ENCODE assay signal across 13 cellular contexts in genomic region chr9:110030632-110031031, GRCh38.
DNase-seq lines count a peak whose midpoint lies in the region; ATAC-seq, FAIRE-seq and TF ChIP-seq lines count a peak whose summit lies in the region.
"Had no signal": no experiment of that assay in that cellular context is flagged by ENCODE, and none has a peak within 500 bp of the region (broad histone marks: within the 10 kb centered on the region; RNA-seq: fewer than 3 reads in every experiment).

No MANE protein-coding gene starts in this region.

- intact Hi-C loops in HepG2 (cut with micrococcal nuclease; ENCODE audit: unreplicated experiment), result no loop called here
- intact Hi-C loops in pancreas (cut with DNase I), result no loop called here

- no peak for TF ChIP-seq CTCF in AG10803 (conservative IDR thresholded peaks at IDR 0.05; ENCODE audit: low read length)
- TF ChIP-seq CTCF in cardiac fibroblast (IDR thresholded peaks at IDR 0.05; ENCODE audit: low read depth, low read length), result no peak
- no peak for TF ChIP-seq CTCF in HepG2 (CRISPR knock-in tag; IDR thresholded peaks at IDR 0.05)
- no peak for TF ChIP-seq CTCF in pancreas (IDR thresholded peaks at IDR 0.05)

- H3K4me3 ChIP-seq in AG10803 (ENCODE audit: low read length) (no peak overlapping the region), cardiac fibroblast (replicated peaks in 1 of 2; ENCODE audit: low read depth in 2 of 2, low read length in 2 of 2) (no peak overlapping the region), HepG2 (replicated peaks in 1 of 3; ENCODE audit: insufficient read depth in 1 of 3, low read depth in 2 of 3, low read length in 3 of 3) (no peak overlapping the region), pancreas (no peak overlapping the region)
- H3K4me3 ChIP-seq: cardiac muscle cell, vagina had no signal

- BruUV-seq in HepG2 (replicated peaks; lab: Mats Ljungman, UMichigan), result no TSS peak

- FAIRE-seq in HepG2 (lab: Jason Lieb, UNC) (no peak), pancreas (lab: Jason Lieb, UNC) (no peak)

- DNase-seq in AG10803 (ENCODE audit: low read depth), result peak; percentile 67
- peak; percentile 76 for DNase-seq in LHCN-M2 (ENCODE audit: low read depth)
- DNase-seq in cardiac fibroblast (ENCODE audit: low read depth in 2 of 2), result peak; percentile 57 to 91
- no peak for DNase-seq in HepG2 (ENCODE audit: low spot score)
- no peak for DNase-seq in T-helper 1 cell
- DNase-seq in pancreas, result no peak
- DNase-seq: activated effector memory CD4-positive, alpha-beta T cell treated with anti-CD3 and anti-CD28 coated beads, Interleukin-2, amount 50 U/mL, for 16 hours; DND-41 had no signal

- H3K79me2 ChIP-seq in HepG2 (ENCODE audit: insufficient read depth, low read length), result no peaks in the 10 kb centered on the region
- H3K79me2 ChIP-seq: parathyroid adenoma had no signal

- no peak for TF ChIP-seq RAD21 in HepG2 (CRISPR knock-in tag; IDR thresholded peaks at IDR 0.05)

- peaks cover 47% of the 10 kb centered on the region for H3K4me1 ChIP-seq in HepG2 (ENCODE audit: insufficient read depth, low read length)
- H3K4me1 ChIP-seq in pancreas, result no peaks in the 10 kb centered on the region
- H3K4me1 ChIP-seq: parathyroid adenoma, vagina had no signal

- no peak overlapping the region for H3K4me2 ChIP-seq in HepG2 (ENCODE audit: low read depth, low read length)

- H3K9ac ChIP-seq in HepG2 (ENCODE audit: insufficient read depth, low read depth, low read length), result no peak overlapping the region
- H3K9ac ChIP-seq: parathyroid adenoma had no signal

- POLR2A ChIA-PET in HepG2 (lab: Yijun Ruan, JAX), result no interaction called here

- ATAC-seq in HepG2 (no peak), GM18907 (IDR thresholded peaks at IDR 0.05; ENCODE audit: unreplicated experiment) (no peak), pancreas (no peak), HG02763 (IDR thresholded peaks at IDR 0.05; ENCODE audit: unreplicated experiment) (no peak)

- no peaks in the 10 kb centered on the region for H3K9me3 ChIP-seq in HepG2 (ENCODE audit: low read length)
- H3K9me3 ChIP-seq in pancreas, result no peaks in the 10 kb centered on the region
- H3K9me3 ChIP-seq: vagina had no signal

- H3K27ac ChIP-seq in HepG2 (ENCODE audit: extremely low read length, insufficient read depth, low read length) (peak overlapping the region; percentile 79), pancreas (no peak overlapping the region)
- H3K27ac ChIP-seq: parathyroid adenoma, vagina had no signal

- no peak for TF ChIP-seq POLR2A in HepG2 (IDR thresholded peaks at IDR 0.05; ENCODE audit: insufficient read depth in 1 of 2, low read depth in 2 of 2, low read length in 2 of 2)

- H4K20me1 ChIP-seq in HepG2 (ENCODE audit: insufficient read depth, low read length), result no peaks in the 10 kb centered on the region

- no peaks in the 10 kb centered on the region; a peak in 1 of 5 replicates for H3K27me3 ChIP-seq in HepG2 (ENCODE audit: control insufficient read depth in 1 of 2, insufficient read depth in 2 of 2, low read length in 2 of 2)
- H3K27me3 ChIP-seq in pancreas, result no peaks in the 10 kb centered on the region
- H3K27me3 ChIP-seq: cardiac muscle cell, vagina had no signal

- no peak overlapping the region for H2AFZ ChIP-seq in HepG2 (ENCODE audit: low read length)
- H2AFZ ChIP-seq: parathyroid adenoma had no signal

- no peaks in the 10 kb centered on the region for H3K36me3 ChIP-seq in HepG2 (replicated peaks in 1 of 2; ENCODE audit: control insufficient read depth in 1 of 2, insufficient read depth in 2 of 2, low read length in 2 of 2)
- H3K36me3 ChIP-seq in pancreas, result no peaks in the 10 kb centered on the region
- H3K36me3 ChIP-seq: cardiac muscle cell, vagina had no signal

- TF ChIP-seq EP300 in HepG2 (IDR thresholded peaks at IDR 0.05; ENCODE audit: low read depth in 2 of 2, low read length in 2 of 2) (no peak), HepG2 (CRISPR knock-in tag; IDR thresholded peaks at IDR 0.05; ENCODE audit: borderline replicate concordance) (no peak)

- 62% methylated on average over 3 of the region's 3 CpGs for WGBS in HepG2 (ENCODE audit: low lambda C conversion rate)
- WGBS in pancreas, 2 donors, result 82% methylated on average over 3 of the region's 3 CpGs

- in situ Hi-C loops in HepG2 (cut with HindIII; ENCODE audit: extremely low pct_ligation_motif_present, low pct_unique_long_range_greater_than_20kb), result no loop called here

- CTCF ChIA-PET in HepG2 (lab: Yijun Ruan, JAX; ENCODE audit: low intra/inter-chr PET ratio, low total read pairs), result no interaction called here

TF ChIP-seq in HepG2, 621 proteins besides CTCF, POLR2A, EP300 and RAD21:
- no peak for TF ChIP-seq ZNF816 (CRISPR knock-in tag; IDR thresholded peaks at IDR 0.05; ENCODE audit: borderline replicate concordance)
- no peak for TF ChIP-seq ZNF263 (CRISPR knock-in tag; IDR thresholded peaks at IDR 0.05)
- peak; percentile 68 for TF ChIP-seq ATF7 (IDR thresholded peaks at IDR 0.05)
- no peak for TF ChIP-seq ATF7 (CRISPR knock-in tag; IDR thresholded peaks at IDR 0.05)
- no peak for TF ChIP-seq ZNF879 (CRISPR knock-in tag; IDR thresholded peaks at IDR 0.05)
- no peak for TF ChIP-seq ZHX1 (CRISPR knock-in tag; IDR thresholded peaks at IDR 0.05; ENCODE audit: low read depth)

Comparison
In these comparisons a context has a peak if more than half of its experiments do, and no peak if none do; other contexts are left out.
1. DNase-seq: peak in AG10803 (single experiment), LHCN-M2 (single experiment) and cardiac fibroblast (2 of 2); none in HepG2 (single experiment), T-helper 1 cell (0 of 5) and pancreas (0 of 6).